Comparison of ENCODE assay signal across 15 cellular contexts in the genomic region with DNA sequence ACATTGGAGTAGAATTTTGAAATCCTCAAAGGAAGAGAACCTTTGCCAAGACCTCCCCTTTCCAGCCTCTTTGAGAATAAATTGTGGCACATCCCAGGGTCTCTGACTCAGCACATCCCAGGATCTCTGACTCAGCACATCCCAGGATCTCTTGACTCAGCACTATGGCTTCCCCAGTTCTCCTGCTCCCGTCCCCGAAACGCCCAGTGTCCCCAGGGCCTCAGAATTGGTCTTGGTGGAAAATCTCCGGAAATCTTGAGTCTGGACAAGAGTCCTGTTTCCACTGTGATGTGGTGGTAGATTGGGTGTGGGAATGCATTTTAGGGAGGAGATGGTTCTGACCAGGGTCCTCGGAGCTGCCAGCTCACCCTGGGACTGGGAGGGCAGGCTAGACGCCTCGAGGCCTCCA. TPM values are rescaled to one million over a fixed set of nuclear protein-coding genes. Genes with fewer than 3 reads are reported as not detected.
DNase-seq lines count a peak whose midpoint lies in the region; ATAC-seq and TF ChIP-seq lines count a peak whose summit lies in the region.
"Had no signal": no experiment of that assay in that cellular context is flagged by ENCODE, and none has a peak within 500 bp of the region (broad histone marks: within the 10 kb centered on the region; RNA-seq: fewer than 3 reads in every experiment).

No MANE protein-coding gene starts in this region.

- H3K14ac ChIP-seq in IMR-90 (replicated peaks; ENCODE audit: low read depth, low read length), result peak overlapping the region; percentile 75; the same call in 1 of the 2 replicates

- no peak overlapping the region for H3K4me3 ChIP-seq in IMR-90 (ENCODE audit: insufficient read depth, low read depth, low read length)
- H3K4me3 ChIP-seq: BLaER1 treated with 17β-estradiol and CSF1 and Interleukin-3, amounts not matched to agents 10 nM and 100 nM; testis had no signal

- peak overlapping the region in 1 of 2 experiments; percentile 80; a peak in 1 of 4 replicates for H4K8ac ChIP-seq in IMR-90 (ENCODE audit: low read depth in 2 of 2, low read length in 2 of 2)

- H3K27me3 ChIP-seq in IMR-90 (ENCODE audit: control insufficient read depth, insufficient read depth, low read length), result no peaks in the 10 kb centered on the region
- H3K27me3 ChIP-seq: BLaER1 treated with 17β-estradiol and CSF1 and Interleukin-3, amounts not matched to agents 10 nM and 100 nM; testis had no signal

- WGBS in IMR-90 (ENCODE audit: extremely low coverage in 2 of 2, insufficient read length in 1 of 2), 2 experiments, result 92% methylated on average over 4 of the region's 7 CpGs; no CpG with 5 or more reads in 1 of the 2 experiments

- peak overlapping the region; percentile 88 for H4K91ac ChIP-seq in IMR-90 (ENCODE audit: insufficient read depth, low read depth, low read length)

- peak overlapping the region; percentile 55; the same call in 1 of the 2 replicates for H3K18ac ChIP-seq in IMR-90 (ENCODE audit: low read depth, low read length)

- no peak for TF ChIP-seq RAD21 in IMR-90 (IDR thresholded peaks at IDR 0.05; ENCODE audit: low read length)

- DNase-seq in ACHN (peak; percentile 41), IMR-90 (peak; percentile 86), dedifferentiated amniotic fluid mesenchymal stem cell (ENCODE audit: extremely low spot score) (peak; percentile 82), myocyte (ENCODE audit: low read depth) (peak; percentile 79), COR-L47 (lab: John Stamatoyannopoulos, UW) (no peak)
- DNase-seq: activated CD4-positive, alpha-beta T cell treated with anti-CD3 and anti-CD28 coated beads for 36 hours; activated gamma-delta T cell treated with Interleukin-2 at 50 U/mL for 16 hours; effector CD4-positive, alpha-beta T cell; SHP77; testis had no signal

- peak overlapping the region; percentile 7; the same call in 1 of the 2 replicates for H2AK5ac ChIP-seq in IMR-90 (ENCODE audit: low read depth, low read length)

- peak overlapping the region; percentile 79 for H2BK20ac ChIP-seq in IMR-90 (ENCODE audit: low read depth, low read length)

- H3K23ac ChIP-seq in IMR-90 (ENCODE audit: low read depth, low read length), result no peak overlapping the region; the same call in 1 of the 2 replicates

- intact Hi-C loops in IMR-90 (cut with micrococcal nuclease), result no loop called here

- peak overlapping the region; percentile 65 for H4K5ac ChIP-seq in IMR-90 (ENCODE audit: low read depth, low read length)

- no peak for TF ChIP-seq CTCF in IMR-90 (conservative IDR thresholded peaks at IDR 0.05; ENCODE audit: low read depth, low read length)

- H3K4ac ChIP-seq in IMR-90 (ENCODE audit: low read depth, low read length), result peak overlapping the region; percentile 82

- TF ChIP-seq POLR2A in IMR-90 (IDR thresholded peaks at IDR 0.05; ENCODE audit: low read depth, low read length), result no peak

- in situ Hi-C loops in ACHN (cut with HindIII; ENCODE audit: low pct_ligation_motif_present, low pct_unique_long_range_greater_than_20kb, low sequenced_read_pairs) (no loop called here), IMR-90 (cut with MboI; ENCODE audit: low sequenced_read_pairs) (no loop called here)

- CTCF ChIA-PET in IMR-90 (lab: Yijun Ruan, JAX), result no interaction called here

- no peak overlapping the region for H3K27ac ChIP-seq in IMR-90 (ENCODE audit: insufficient read depth, low read length)
- H3K27ac ChIP-seq: BLaER1 treated with 17β-estradiol and CSF1 and Interleukin-3, amounts not matched to agents 10 nM and 100 nM; testis had no signal

- H3K9me3 ChIP-seq in IMR-90 (ENCODE audit: control insufficient read depth, insufficient read depth, low read length), result no peaks in the 10 kb centered on the region
- H3K9me3 ChIP-seq: BLaER1 treated with 17β-estradiol and CSF1 and Interleukin-3, amounts not matched to agents 10 nM and 100 nM; testis had no signal

- peak overlapping the region; percentile 16 for H2BK5ac ChIP-seq in IMR-90 (ENCODE audit: low read depth, low read length, poor library complexity, severe bottlenecking)

- H3K56ac ChIP-seq in IMR-90 (ENCODE audit: extremely low read depth, insufficient read depth, low read length), result no peak overlapping the region

- H2AK9ac ChIP-seq in IMR-90 (replicated peaks; ENCODE audit: low read depth, low read length, poor library complexity), result peak overlapping the region; percentile 17

- dilution Hi-C loops in IMR-90 (cut with HindIII; ENCODE audit: low sequenced_read_pairs, unreplicated experiment), result no loop called here

- no peaks in the 10 kb centered on the region for H3K36me3 ChIP-seq in IMR-90 (ENCODE audit: control insufficient read depth, insufficient read depth, low read length)
- H3K36me3 ChIP-seq: BLaER1 treated with 17β-estradiol and CSF1 and Interleukin-3, amounts not matched to agents 10 nM and 100 nM had no signal

- ATAC-seq in IMR-90 (ENCODE audit: low read depth), result peak; percentile 90
- ATAC-seq in HG03097 (IDR thresholded peaks at IDR 0.05; ENCODE audit: low FRiP score, unreplicated experiment), result no peak
- no peak for ATAC-seq in GM19467 (IDR thresholded peaks at IDR 0.05; ENCODE audit: unreplicated experiment)
- no peak for ATAC-seq in GM21825 (IDR thresholded peaks at IDR 0.05; ENCODE audit: unreplicated experiment)
- ATAC-seq: activated CD4-positive, alpha-beta T cell treated with anti-CD3 and anti-CD28 coated beads for 36 hours had no signal

- peaks cover 11% of the 10 kb centered on the region for H3K4me1 ChIP-seq in IMR-90 (ENCODE audit: control insufficient read depth, insufficient read depth, low read length)
- H3K4me1 ChIP-seq: testis had no signal

- POLR2A ChIA-PET in IMR-90 (lab: Charles Lee; ENCODE audit: unreplicated experiment), result no interaction called here

- no TSS peak for BruUV-seq in IMR-90 (replicated peaks; lab: Mats Ljungman, UMichigan)

- no peaks in the 10 kb centered on the region for H3K79me1 ChIP-seq in IMR-90 (ENCODE audit: low read depth in 1 of 2, low read length in 2 of 2)

- no peak overlapping the region for H3K4me2 ChIP-seq in IMR-90 (ENCODE audit: low read depth, low read length)
- H3K4me2 ChIP-seq: BLaER1 treated with 17β-estradiol and CSF1 and Interleukin-3, amounts not matched to agents 10 nM and 100 nM had no signal

- peak overlapping the region; percentile 72 for H2AFZ ChIP-seq in IMR-90 (replicated peaks; ENCODE audit: low read length, poor library complexity)

- peak overlapping the region; percentile 81 for H2BK120ac ChIP-seq in IMR-90 (ENCODE audit: low read depth, low read length)

- peaks cover 11% of the 10 kb centered on the region for H3K9me1 ChIP-seq in IMR-90 (ENCODE audit: insufficient read depth, low read length)

- no peaks in the 10 kb centered on the region for H4K20me1 ChIP-seq in IMR-90 (ENCODE audit: insufficient read depth, low read length)
- H4K20me1 ChIP-seq: BLaER1 treated with 17β-estradiol and CSF1 and Interleukin-3, amounts not matched to agents 10 nM and 100 nM had no signal

- H2BK15ac ChIP-seq in IMR-90 (ENCODE audit: low read depth, low read length), result no peak overlapping the region; the same call in 2 of the 3 replicates

- no peak overlapping the region for H3K9ac ChIP-seq in IMR-90 (ENCODE audit: low read depth, low read length)
- H3K9ac ChIP-seq: BLaER1 treated with 17β-estradiol and CSF1 and Interleukin-3, amounts not matched to agents 10 nM and 100 nM had no signal

TF ChIP-seq in IMR-90, 13 proteins besides CTCF, POLR2A, EP300 and RAD21:
- TF ChIP-seq CHD1 (IDR thresholded peaks at IDR 0.05; ENCODE audit: low read depth, low read length) (no peak), FOS (IDR thresholded peaks at IDR 0.05; ENCODE audit: low read depth, low read length) (peak; percentile 64), RCOR1 (IDR thresholded peaks at IDR 0.05; ENCODE audit: insufficient replicate concordance, low read length) (no peak), RFX5 (IDR thresholded peaks at IDR 0.05; ENCODE audit: low read depth, low read length) (no peak), MAFK (IDR thresholded peaks at IDR 0.05; ENCODE audit: low read depth, low read length) (peak; percentile 98), NFE2L2 (IDR thresholded peaks at IDR 0.05; ENCODE audit: low read depth, low read length) (peak; percentile 91)
- TF ChIP-seq, protein P1, sequence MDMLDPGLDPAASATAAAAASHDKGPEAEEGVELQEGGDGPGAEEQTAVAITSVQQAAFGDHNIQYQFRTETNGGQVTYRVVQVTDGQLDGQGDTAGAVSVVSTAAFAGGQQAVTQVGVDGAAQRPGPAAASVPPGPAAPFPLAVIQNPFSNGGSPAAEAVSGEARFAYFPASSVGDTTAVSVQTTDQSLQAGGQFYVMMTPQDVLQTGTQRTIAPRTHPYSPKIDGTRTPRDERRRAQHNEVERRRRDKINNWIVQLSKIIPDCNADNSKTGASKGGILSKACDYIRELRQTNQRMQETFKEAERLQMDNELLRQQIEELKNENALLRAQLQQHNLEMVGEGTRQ (IDR thresholded peaks at IDR 0.05; ENCODE audit: low read depth, low read length), result no peak

RNA-seq across cellular contexts. Expression of a gene that starts 19.2 kb away (rescaled TPM):
- total RNA-seq in IMR-90 (2012; rRNA removed), result under 0.01 and 0.28 TPM in 2 replicates
- 0.37 and 0.50 TPM in 2 replicates for polyA plus RNA-seq in IMR-90 (2012; rRNA removed)
- 0.18 and 0.63 TPM in 2 replicates for polyA plus RNA-seq in IMR-90 (2012; cell fraction: cytosol; rRNA removed)
- 5.8 and 8.4 TPM in 2 replicates for polyA plus RNA-seq in IMR-90 (2012; cell fraction: nucleus; rRNA removed; ENCODE audit: low replicate concordance)
- 49.7 and 65.3 TPM in 2 replicates for total RNA-seq in myocyte
- 14.0 TPM for polyA plus RNA-seq in myocyte (2012)

RNA-seq across cellular contexts. Expression of a gene that starts 33.8 kb away (rescaled TPM):
- not detected in 2 replicates for total RNA-seq in IMR-90 (2012; rRNA removed)
- polyA plus RNA-seq in IMR-90 (2012; rRNA removed), result not detected in 2 replicates
- not detected in 2 replicates for polyA plus RNA-seq in IMR-90 (2012; cell fraction: cytosol; rRNA removed)
- polyA plus RNA-seq in IMR-90 (2012; cell fraction: nucleus; rRNA removed; ENCODE audit: low replicate concordance), result not detected in 2 replicates
- total RNA-seq in myocyte, result not detected in 2 replicates
- polyA plus RNA-seq in myocyte (2012), result not detected
- total RNA-seq: activated CD4-positive, alpha-beta T cell treated with anti-CD3 and anti-CD28 coated beads for 36 hours; neural crest cell; testis had no signal

Comparison
In these comparisons a context has a peak if more than half of its experiments do, and no peak if none do; other contexts are left out.
1. RNA of a gene that starts 19.2 kb away (total RNA-seq): 49.7 to 65.3 TPM in myocyte; under 0.01 to 0.28 TPM in IMR-90; every median in the first group is over 10 times any median in the second.